Comparison of ENCODE assay signal across 8 cellular contexts in genomic region chr2:191691016-191691725, GRCh38. TPM values are rescaled to one million over a fixed set of nuclear protein-coding genes. Genes with fewer than 3 reads are reported as not detected.
DNase-seq lines count a peak whose midpoint lies in the region; ATAC-seq, FAIRE-seq and TF ChIP-seq lines count a peak whose summit lies in the region.

No MANE protein-coding gene starts in this region.

- DNase-seq in DMS53 treated with DMSO at 0.1 percent for 48 hours (lab: John Stamatoyannopoulos, UW; ENCODE audit: unreplicated experiment) (peak; percentile 54), GM19240 (ENCODE audit: insufficient read length, low spot score) (peak; percentile 36), NCI-H82 (lab: John Stamatoyannopoulos, UW) (peak; percentile 79), frontal cortex (ENCODE audit: low spot score in 2 of 2) (peak; percentile 45 to 47), progenitor cell of endocrine pancreas (ENCODE audit: low spot score, unreplicated experiment) (no peak), HuH-7 (ENCODE audit: low spot score) (no peak)
- no peak for DNase-seq in activated T-helper 2 cell treated with anti-CD3 and anti-CD28 coated beads, Interferon-gamma antibody, Interleukin-2, Interleukin-4, amounts not matched to agents 10 μg/mL and 5 μg/mL and 100 μg/mL, durations not matched to agents 14 hours and 24 hours and 36 hours (ENCODE audit: low spot score)

- FAIRE-seq in frontal cortex (lab: Jason Lieb, UNC), result peak; percentile 64

- no peaks in the 10 kb centered on the region for H3K27me3 Mint-ChIP-seq in activated T-helper 2 cell treated with anti-CD3 and anti-CD28 coated beads, Interferon-gamma antibody, Interleukin-2, Interleukin-4, amounts not matched to agents 10 μg/mL and 5 μg/mL and 100 μg/mL, durations not matched to agents 14 hours and 24 hours and 36 hours (ENCODE audit: low read depth)
- H3K27me3 Mint-ChIP-seq in progenitor cell of endocrine pancreas, result no peaks in the 10 kb centered on the region

- no peak overlapping the region for H3K4me3 Mint-ChIP-seq in activated T-helper 2 cell treated with anti-CD3 and anti-CD28 coated beads, Interferon-gamma antibody, Interleukin-2, Interleukin-4, amounts not matched to agents 10 μg/mL and 5 μg/mL and 100 μg/mL, durations not matched to agents 14 hours and 24 hours and 36 hours (ENCODE audit: low read depth)
- H3K4me3 Mint-ChIP-seq in progenitor cell of endocrine pancreas (ENCODE audit: low read depth), result no peak overlapping the region

- H3K27ac Mint-ChIP-seq in activated T-helper 2 cell treated with anti-CD3 and anti-CD28 coated beads, Interferon-gamma antibody, Interleukin-2, Interleukin-4, amounts not matched to agents 10 μg/mL and 5 μg/mL and 100 μg/mL, durations not matched to agents 14 hours and 24 hours and 36 hours, result peak overlapping the region; percentile 70
- no peak overlapping the region for H3K27ac Mint-ChIP-seq in progenitor cell of endocrine pancreas

- no peaks in the 10 kb centered on the region for H3K9me3 Mint-ChIP-seq in activated T-helper 2 cell treated with anti-CD3 and anti-CD28 coated beads, Interferon-gamma antibody, Interleukin-2, Interleukin-4, amounts not matched to agents 10 μg/mL and 5 μg/mL and 100 μg/mL, durations not matched to agents 14 hours and 24 hours and 36 hours
- peaks cover 2% of the 10 kb centered on the region for H3K9me3 Mint-ChIP-seq in progenitor cell of endocrine pancreas (ENCODE audit: low read depth)

- TF ChIP-seq CTCF in progenitor cell of endocrine pancreas (IDR thresholded peaks at IDR 0.05; ENCODE audit: unreplicated experiment), result peak; percentile 76

- peak; percentile 83 for ATAC-seq in HG03175 (IDR thresholded peaks at IDR 0.05; ENCODE audit: unreplicated experiment)

- H3K4me1 Mint-ChIP-seq in activated T-helper 2 cell treated with anti-CD3 and anti-CD28 coated beads, Interferon-gamma antibody, Interleukin-2, Interleukin-4, amounts not matched to agents 10 μg/mL and 5 μg/mL and 100 μg/mL, durations not matched to agents 14 hours and 24 hours and 36 hours (ENCODE audit: low read depth), result peaks cover 43% of the 10 kb centered on the region
- peaks cover 25% of the 10 kb centered on the region for H3K4me1 Mint-ChIP-seq in progenitor cell of endocrine pancreas (ENCODE audit: low read depth)

- H3K36me3 Mint-ChIP-seq in activated T-helper 2 cell treated with anti-CD3 and anti-CD28 coated beads, Interferon-gamma antibody, Interleukin-2, Interleukin-4, amounts not matched to agents 10 μg/mL and 5 μg/mL and 100 μg/mL, durations not matched to agents 14 hours and 24 hours and 36 hours (ENCODE audit: low read depth), result peaks cover 51% of the 10 kb centered on the region
- no peaks in the 10 kb centered on the region for H3K36me3 Mint-ChIP-seq in progenitor cell of endocrine pancreas (ENCODE audit: insufficient read depth)

- intact Hi-C loops in activated T-helper 2 cell treated with anti-CD3 and anti-CD28 coated beads, Interferon-gamma antibody, Interleukin-2, Interleukin-4, amounts not matched to agents 10 μg/mL and 5 μg/mL and 100 μg/mL, durations not matched to agents 14 hours and 24 hours and 36 hours (cut with micrococcal nuclease), result loop anchor here (1.0 to 5.0 kb wide), 4 partner anchors 120 to 471 kb away; no protein-coding TSS in a partner anchor

RNA-seq across cellular contexts. Expression of gene NABP1, which starts 13.2 kb away (rescaled TPM):
- total RNA-seq in activated T-helper 2 cell treated with anti-CD3 and anti-CD28 coated beads, Interferon-gamma antibody, Interleukin-2, Interleukin-4, amounts not matched to agents 10 μg/mL and 5 μg/mL and 100 μg/mL, durations not matched to agents 14 hours and 24 hours and 36 hours, result 39.9 and 40.0 TPM in 2 replicates
- total RNA-seq in frontal cortex (3.3 TPM), progenitor cell of endocrine pancreas (6.4 TPM in 2 replicates)

Comparison
In these comparisons a context has a peak if more than half of its experiments do, and no peak if none do; other contexts are left out.
1. DNase-seq: peak in DMS53 treated with DMSO at 0.1 percent for 48 hours (single experiment), GM19240 (single experiment), NCI-H82 (single experiment) and frontal cortex (2 of 2); none in activated T-helper 2 cell treated with anti-CD3 and anti-CD28 coated beads, Interferon-gamma antibody, Interleukin-2, Interleukin-4, amounts not matched to agents 10 μg/mL and 5 μg/mL and 100 μg/mL, durations not matched to agents 14 hours and 24 hours and 36 hours (single experiment), progenitor cell of endocrine pancreas (single experiment) and HuH-7 (single experiment).